8 cellular contexts compared by ENCODE assay signal in genomic region chr1:65265296-65266271, GRCh38. TPM values are rescaled to one million over a fixed set of nuclear protein-coding genes. Genes with fewer than 3 reads are reported as not detected.
DNase-seq lines count a peak whose midpoint lies in the region; ATAC-seq and TF ChIP-seq lines count a peak whose summit lies in the region.

No MANE protein-coding gene starts in this region.

- intact Hi-C loops in heart left ventricle (cut with DNase I), result loop anchor here in 4 of 10 donors (5.0 to 10.0 kb wide), 3 partner anchors 42 to 159 kb away; partner anchors contain the start of genes DNAJC6 (in 2 of the 4), LEPR (in 1 of the 4) and LEPROT (in 1 of the 4)
- intact Hi-C loops in PC-9 (cut with micrococcal nuclease; ENCODE audit: unreplicated experiment), result no loop called here

- peak; percentile 55 for ATAC-seq in HG02884 (IDR thresholded peaks at IDR 0.05; ENCODE audit: unreplicated experiment)
- ATAC-seq in heart left ventricle, result peak; percentile 75 to 96 (median 93)

- H3K36me3 ChIP-seq in GM06990 (ENCODE audit: control insufficient read depth, insufficient read depth, low read length), result no peaks in the 10 kb centered on the region
- H3K36me3 ChIP-seq in OCI-LY1 (ENCODE audit: insufficient read depth, low read length), result no peaks in the 10 kb centered on the region
- no peaks in the 10 kb centered on the region for H3K36me3 ChIP-seq in heart left ventricle
- no peaks in the 10 kb centered on the region for H3K36me3 ChIP-seq in osteoblast (ENCODE audit: insufficient read depth, low read length)
- H3K36me3 ChIP-seq in PC-9 (ENCODE audit: low read depth), result no peaks in the 10 kb centered on the region

- 0 out of 2 replicates have a peak, but pooled peaks cover 2% of the 10 kb centered on the region for H4K20me1 ChIP-seq in OCI-LY1 (ENCODE audit: insufficient read depth, low read length)
- H4K20me1 ChIP-seq in osteoblast (ENCODE audit: insufficient read depth, low read length), result no peaks in the 10 kb centered on the region
- no peaks in the 10 kb centered on the region for H4K20me1 ChIP-seq in PC-9 (ENCODE audit: insufficient read depth)

- H3K27me3 ChIP-seq in GM06990 (replicated peaks; ENCODE audit: control insufficient read depth, insufficient read depth, low read length) (no peaks in the 10 kb centered on the region), OCI-LY1 (ENCODE audit: insufficient read depth, low read length) (no peaks in the 10 kb centered on the region), heart left ventricle (peaks cover 0 to 20% (median 0%) of the 10 kb centered on the region in 9 donors), osteoblast (ENCODE audit: insufficient read depth, low read length) (no peaks in the 10 kb centered on the region), PC-9 (ENCODE audit: insufficient read depth, low read depth) (no peaks in the 10 kb centered on the region)

- CTCF ChIA-PET in PC-9 (lab: Charles Lee), result interaction anchor here (0.7 kb wide), 1 partner anchor 59 kb away, joined by 3 read pairs; no protein-coding TSS in a partner anchor

- POLR2A ChIA-PET in PC-9 (lab: Charles Lee; ENCODE audit: unreplicated experiment), result no interaction called here

- H3K27ac ChIP-seq in OCI-LY1 (ENCODE audit: low read depth, low read length, poor library complexity, severe bottlenecking) (no peak overlapping the region), heart left ventricle (peak overlapping the region in 10 of 12 donors; percentile 22 to 78 (median 58)), osteoblast (ENCODE audit: low read depth, low read length) (peak overlapping the region; percentile 40), PC-9 (no peak overlapping the region)

- H3K4me2 ChIP-seq in OCI-LY1 (ENCODE audit: low read length) (peak overlapping the region; percentile 77), osteoblast (ENCODE audit: insufficient read depth, low read length) (peak overlapping the region; percentile 97), PC-9 (no peak overlapping the region)

- H3F3A ChIP-seq in OCI-LY1 (ENCODE audit: insufficient read depth, low read length) (no peaks in the 10 kb centered on the region), PC-9 (ENCODE audit: insufficient read depth, low read depth) (peaks cover 3% of the 10 kb centered on the region; the same call in 1 of the 2 replicates)

- H3K4me3 ChIP-seq in GM06990 (replicated peaks; ENCODE audit: low read depth, low read length), result peak overlapping the region; percentile 63
- H3K4me3 ChIP-seq in OCI-LY1 (ENCODE audit: low read depth, low read length, poor library complexity, severe bottlenecking), result peak overlapping the region; percentile 59
- peak overlapping the region; percentile 39 to 74 (median 61) for H3K4me3 ChIP-seq in heart left ventricle
- peak overlapping the region; percentile 74 for H3K4me3 ChIP-seq in osteoblast (ENCODE audit: insufficient read depth, low read length)
- no peak overlapping the region for H3K4me3 ChIP-seq in PC-9

- 3 to 6% (median 4%) methylated on average over 47 to 65 of the region's 65 CpGs for WGBS in heart left ventricle, 4 donors

- H3K9ac ChIP-seq in OCI-LY1 (ENCODE audit: low read length), result peak overlapping the region; percentile 54

- H3K4me1 ChIP-seq in OCI-LY1 (ENCODE audit: insufficient read depth, low read length, severe bottlenecking) (peaks cover 23% of the 10 kb centered on the region), heart left ventricle (peaks cover 0 to 23% (median 11%) of the 10 kb centered on the region in 12 donors), osteoblast (ENCODE audit: insufficient read depth, low read length) (peaks cover 19% of the 10 kb centered on the region), PC-9 (replicated peaks; ENCODE audit: insufficient read depth) (peaks cover 6% of the 10 kb centered on the region; the same call in 1 of the 2 replicates)

- H3K9me2 ChIP-seq in OCI-LY1 (ENCODE audit: low read depth, low read length) (no peaks in the 10 kb centered on the region), PC-9 (ENCODE audit: insufficient read depth) (no peaks in the 10 kb centered on the region)

- no TSS peak for BruUV-seq in PC-9 (replicated peaks; lab: Mats Ljungman, UMichigan)

- no peak for TF ChIP-seq CTCF in GM06990 (IDR thresholded peaks at IDR 0.05; ENCODE audit: insufficient read depth, low read length, poor library complexity, severe bottlenecking)
- no peak for TF ChIP-seq CTCF in OCI-LY1 (IDR thresholded peaks at IDR 0.05; ENCODE audit: low read length)
- TF ChIP-seq CTCF in heart left ventricle (IDR thresholded peaks at IDR 0.05), result peak in 11 of 12 donors; percentile 8 to 52 (median 27)
- peak; percentile 29 for TF ChIP-seq CTCF in osteoblast (IDR thresholded peaks at IDR 0.05; ENCODE audit: extremely low read depth, low read depth, low read length)
- TF ChIP-seq CTCF in PC-9 (conservative IDR thresholded peaks at IDR 0.05), result no peak

- H3K9me3 ChIP-seq in OCI-LY1 (ENCODE audit: low read length) (no peaks in the 10 kb centered on the region), heart left ventricle (no peaks in the 10 kb centered on the region), osteoblast (ENCODE audit: low read depth, low read length) (no peaks in the 10 kb centered on the region), PC-9 (ENCODE audit: insufficient read depth, low read depth) (no peaks in the 10 kb centered on the region)

- H3K79me2 ChIP-seq in OCI-LY1 (ENCODE audit: insufficient read depth, low read length) (no peaks in the 10 kb centered on the region), osteoblast (ENCODE audit: insufficient read depth, low read length) (peaks cover 3% of the 10 kb centered on the region), PC-9 (ENCODE audit: low read depth) (no peaks in the 10 kb centered on the region)

- DNase-seq in GM06990 (ENCODE audit: extremely low read depth, insufficient read length), result peak; percentile 77
- DNase-seq in amniotic stem cell (lab: John Stamatoyannopoulos, UW), result peak; percentile 28
- DNase-seq in heart left ventricle, result peak; percentile 43 to 66 (median 55)
- peak; percentile 92 for DNase-seq in osteoblast (ENCODE audit: insufficient read length, low spot score, missing footprints)
- no peak for DNase-seq in medulla oblongata (ENCODE audit: extremely low spot score)
- DNase-seq in PC-9, result no peak

- no peak for TF ChIP-seq POLR2A in heart left ventricle (IDR thresholded peaks at IDR 0.05)

- H2AFZ ChIP-seq in OCI-LY1 (ENCODE audit: low read length), result no peak overlapping the region
- peak overlapping the region; percentile 73 for H2AFZ ChIP-seq in osteoblast (ENCODE audit: low read length)
- H2AFZ ChIP-seq in PC-9, result no peak overlapping the region

RNA-seq across cellular contexts. Expression of gene DNAJC6, which starts 43.8 kb away (rescaled TPM):
- total RNA-seq in heart left ventricle, result 10 to 100 TPM in 4 of 9 donors, 1 to 10 TPM in 5; 7.6 to 14.1 (median 10.0) TPM
- polyA plus RNA-seq in heart left ventricle, result 1 to 10 TPM in 1 of 2 donors, under 1 TPM in 1; 0.50 to 5.6 TPM
- total RNA-seq in osteoblast, result 10.5 and 11.8 TPM in 2 replicates
- 11.2 and 15.6 TPM in 2 replicates for total RNA-seq in PC-9 (2021)

Comparison
In these comparisons a context has a peak if more than half of its experiments do, and no peak if none do; other contexts are left out.
1. DNase-seq: peak in GM06990 (single experiment), amniotic stem cell (single experiment), heart left ventricle (5 of 5) and osteoblast (single experiment); none in medulla oblongata (single experiment) and PC-9 (0 of 2).
2. CTCF ChIP-seq: peak in heart left ventricle (11 of 12) and osteoblast (single experiment); none in GM06990 (single experiment), OCI-LY1 (single experiment) and PC-9 (single experiment).
3. H3K27ac ChIP-seq: peak in heart left ventricle (10 of 12) and osteoblast (single experiment); none in OCI-LY1 (single experiment) and PC-9 (single experiment).